Comparison of ENCODE assay signal across 22 cellular contexts in genomic region chr19:1953037-1953436, GRCh38. TPM values are rescaled to one million over a fixed set of nuclear protein-coding genes. Genes with fewer than 3 reads are reported as not detected.
A peak's percentile ranks its signal among the peaks of the same experiment; 100 is the strongest.
DNase-seq lines count a peak whose midpoint lies in the region; ATAC-seq, FAIRE-seq and TF ChIP-seq lines count a peak whose summit lies in the region.
"Had no signal": no experiment of that assay in that cellular context is flagged by ENCODE, and none has a peak within 500 bp of the region (broad histone marks: within the 10 kb centered on the region; RNA-seq: fewer than 3 reads in every experiment).

No MANE protein-coding gene starts in this region.

- H3K4me3 ChIP-seq in BLaER1 = no peak overlapping the region
- no peak overlapping the region for H3K4me3 ChIP-seq in H1 (ENCODE audit: extremely low read depth in 1 of 4, insufficient read depth in 2 of 4, low read depth in 3 of 4, low read length in 4 of 4)
- H3K4me3 ChIP-seq in trophoblast cell (ENCODE audit: low read depth, low read length) = no peak overlapping the region
- H3K4me3 ChIP-seq in mesendoderm (ENCODE audit: low read length) = no peak overlapping the region
- H3K4me3 ChIP-seq: A549 had no signal

- no peak overlapping the region for H3K56ac ChIP-seq in H1 (replicated peaks; ENCODE audit: insufficient read length, low read depth, low read length)
- H3K56ac ChIP-seq in mesendoderm (ENCODE audit: low read length) = no peak overlapping the region

- no peak overlapping the region for H2BK12ac ChIP-seq in H1 (ENCODE audit: low read depth, low read length)
- H2BK12ac ChIP-seq in trophoblast cell (ENCODE audit: low read length) = no peak overlapping the region

- H3K18ac ChIP-seq in H1 (ENCODE audit: extremely low read depth, low read length) = no peak overlapping the region
- H3K18ac ChIP-seq in trophoblast cell (ENCODE audit: low read length) = peak overlapping the region; percentile 44
- H3K18ac ChIP-seq in mesendoderm (ENCODE audit: low read length) = no peak overlapping the region

- TF ChIP-seq RAD21 in H1 (IDR thresholded peaks at IDR 0.05 in 1 of 2, conservative IDR thresholded peaks at IDR 0.05 in 1 of 2; ENCODE audit: low read depth in 2 of 2, low read length in 2 of 2) = no peak

- H3K9me3 ChIP-seq in BLaER1 (peaks cover 42% of the 10 kb centered on the region), H1 (ENCODE audit: insufficient read depth in 2 of 2, low read depth in 1 of 2, low read length in 1 of 2) (no peaks in the 10 kb centered on the region; a peak in 1 of 4 replicates), trophoblast cell (ENCODE audit: insufficient read depth, low read depth, low read length) (peaks cover 2% of the 10 kb centered on the region)
- H3K9me3 ChIP-seq in CD4-positive, alpha-beta T cell (ENCODE audit: control insufficient read depth, low read length) = no peaks in the 10 kb centered on the region
- H3K9me3 ChIP-seq: A549 had no signal

- H2BK120ac ChIP-seq in H1 (replicated peaks; ENCODE audit: low read depth, low read length) (no peak overlapping the region), trophoblast cell (ENCODE audit: insufficient read depth, low read length, poor library complexity) (no peak overlapping the region), mesendoderm (ENCODE audit: low read depth, low read length) (no peak overlapping the region)

- 95% methylated on average over 19 of the region's 19 CpGs; no CpG with 5 or more reads in 1 of the 2 experiments for WGBS in H1 (ENCODE audit: extremely low coverage in 1 of 2, insufficient coverage in 1 of 2, insufficient read length in 1 of 2, insufficient replicate concordance in 2 of 2, low coverage in 1 of 2, low lambda C conversion rate in 2 of 2, missing lambda C conversion rate in 1 of 2), 2 experiments
- no CpG with 5 or more reads among the region's 19 CpGs for WGBS in trophoblast cell (ENCODE audit: extremely low coverage, insufficient coverage, insufficient read length)
- no CpG with 5 or more reads among the region's 19 CpGs for WGBS in mesendoderm (ENCODE audit: extremely low coverage, insufficient coverage, low lambda C conversion rate)

- H4K91ac ChIP-seq in H1 (replicated peaks; ENCODE audit: insufficient read length, low read length) = no peak overlapping the region
- H4K91ac ChIP-seq in trophoblast cell (ENCODE audit: low read depth, low read length) = no peak overlapping the region

- H3K4me3 Mint-ChIP-seq in CD4-positive, alpha-beta T cell = no peak overlapping the region
- H3K4me3 Mint-ChIP-seq: CD14-positive monocyte had no signal

- H3K4me2 ChIP-seq in BLaER1 (peak overlapping the region; percentile 67), H1 (ENCODE audit: insufficient read depth in 1 of 2, low read depth in 2 of 2, low read length in 2 of 2) (no peak overlapping the region), trophoblast cell (ENCODE audit: low read length) (no peak overlapping the region), mesendoderm (ENCODE audit: low read length) (no peak overlapping the region)
- H3K4me2 ChIP-seq: A549 had no signal

- no peak overlapping the region for H3K4ac ChIP-seq in H1 (replicated peaks; ENCODE audit: insufficient read length, low read depth, low read length)
- H3K4ac ChIP-seq in trophoblast cell (ENCODE audit: low read depth, low read length) = peak overlapping the region; percentile 43
- H3K4ac ChIP-seq in mesendoderm (ENCODE audit: low read depth, low read length) = no peak overlapping the region

- H3K14ac ChIP-seq in H1 (ENCODE audit: insufficient read length) (no peak overlapping the region), trophoblast cell (ENCODE audit: low read length) (no peak overlapping the region)

- intact Hi-C loops in CD4-positive, alpha-beta T cell (cut with DNase I, micrococcal nuclease) = no loop called here

- ATAC-seq in CD4-positive, alpha-beta T cell (ENCODE audit: poor library complexity) = no peak
- ATAC-seq: A549 had no signal

- H4K20me1 ChIP-seq in BLaER1 = peaks cover 96% of the 10 kb centered on the region
- H4K20me1 ChIP-seq in H1 (replicated peaks in 1 of 2; ENCODE audit: control insufficient read depth in 1 of 2, insufficient read depth in 2 of 2, low read length in 2 of 2) = peaks cover 51 to 66% of the 10 kb centered on the region in 2 experiments

- H4K5ac ChIP-seq in H1 (ENCODE audit: insufficient read length, low read depth, low read length) = no peak overlapping the region
- no peak overlapping the region for H4K5ac ChIP-seq in mesendoderm (ENCODE audit: low read length)

- no peak for TF ChIP-seq EP300 in H1 (IDR thresholded peaks at IDR 0.05; ENCODE audit: borderline replicate concordance in 1 of 2, low read depth in 2 of 2, low read length in 2 of 2)

- POLR2A ChIA-PET in CD4-positive, alpha-beta T cell (lab: Charles Lee) = no interaction called here
- POLR2A ChIA-PET in H1 (lab: Charles Lee; ENCODE audit: partially characterized antibody) = interaction anchor here (1.1 to 1.3 kb wide), 2 partner anchors 8 to 11 kb away, joined by 3 read pairs; no protein-coding TSS in a partner anchor

- peaks cover 79% of the 10 kb centered on the region for H3K4me1 ChIP-seq in BLaER1
- peaks cover 0 to 14% (median 9%) of the 10 kb centered on the region in 4 experiments; a peak in 5 of 7 replicates for H3K4me1 ChIP-seq in H1 (replicated peaks in 1 of 4; ENCODE audit: control insufficient read depth in 3 of 4, insufficient read depth in 4 of 4, low read length in 3 of 4)
- no peaks in the 10 kb centered on the region for H3K4me1 ChIP-seq in trophoblast cell (ENCODE audit: control insufficient read depth in 1 of 2, insufficient read depth in 2 of 2, low read length in 2 of 2)
- H3K4me1 ChIP-seq in mesendoderm (ENCODE audit: control insufficient read depth, low read depth, low read length) = no peaks in the 10 kb centered on the region
- H3K4me1 ChIP-seq: A549 had no signal

- no peak overlapping the region for H2AFZ ChIP-seq in H1 (ENCODE audit: low read length)
- H2AFZ ChIP-seq in trophoblast cell (ENCODE audit: insufficient read depth, low read length, poor library complexity) = no peak overlapping the region

- no peaks in the 10 kb centered on the region for H3K23me2 ChIP-seq in H1 (ENCODE audit: low read depth, low read length)

- DNase-seq in CD4-positive, alpha-beta T cell = no peak
- no peak for DNase-seq in H1 (ENCODE audit: low read depth in 1 of 2, low spot score in 2 of 2)
- DNase-seq in trophoblast cell = no peak
- DNase-seq in SIG-M5 (lab: John Stamatoyannopoulos, UW) = no peak
- DNase-seq in SKM-1 (lab: John Stamatoyannopoulos, UW; ENCODE audit: unreplicated experiment) = no peak
- no peak for DNase-seq in mesendoderm
- DNase-seq: 8988T; ACHN; Calu3; CD4-positive, alpha-beta memory T cell; COR-L47; DMS53; DMS79 treated with DMSO at 0.1 percent for 48 hours; GF-D8; GOT3; H7; HCEC 1CT had no signal

- no peak for FAIRE-seq in H1 (lab: Jason Lieb, UNC)
- FAIRE-seq: A549, GM12891, GM18507 had no signal

- TF ChIP-seq CTCF in CD4-positive, alpha-beta T cell (IDR thresholded peaks at IDR 0.05) = no peak
- TF ChIP-seq CTCF in H1 (IDR thresholded peaks at IDR 0.05; ENCODE audit: control extremely low read depth in 1 of 3, insufficient read depth in 1 of 3, low read depth in 1 of 3, low read length in 3 of 3) = no peak

- H3K27me3 ChIP-seq in BLaER1 = no peaks in the 10 kb centered on the region
- H3K27me3 ChIP-seq in CD4-positive, alpha-beta T cell (ENCODE audit: control insufficient read depth, insufficient read depth, low read length) = no peaks in the 10 kb centered on the region
- H3K27me3 ChIP-seq in H1 (replicated peaks in 1 of 4; ENCODE audit: control insufficient read depth in 3 of 4, extremely low read depth in 1 of 4, insufficient read depth in 3 of 4, low read length in 3 of 4) = no peaks in the 10 kb centered on the region
- H3K27me3 ChIP-seq in trophoblast cell (ENCODE audit: insufficient read depth, low read length) = no peaks in the 10 kb centered on the region
- H3K27me3 ChIP-seq in mesendoderm (ENCODE audit: insufficient read depth, low read length, poor library complexity) = no peaks in the 10 kb centered on the region

- H3K9ac ChIP-seq in BLaER1 = no peak overlapping the region
- H3K9ac ChIP-seq in H1 (replicated peaks in 1 of 4; ENCODE audit: extremely low read depth in 1 of 4, low read depth in 3 of 4, low read length in 3 of 4) = no peak overlapping the region
- H3K9ac ChIP-seq in trophoblast cell (ENCODE audit: low read length) = no peak overlapping the region
- H3K9ac ChIP-seq in mesendoderm (ENCODE audit: low read length) = no peak overlapping the region

- H3K79me1 ChIP-seq in H1 (ENCODE audit: low read depth, low read length) (peaks cover 34% of the 10 kb centered on the region), trophoblast cell (ENCODE audit: low read length) (no peaks in the 10 kb centered on the region), mesendoderm (ENCODE audit: low read length) (peaks cover 26% of the 10 kb centered on the region)

- no peak overlapping the region for H3K23ac ChIP-seq in H1 (ENCODE audit: insufficient read length)
- H3K23ac ChIP-seq in trophoblast cell (ENCODE audit: low read length) = no peak overlapping the region
- no peak overlapping the region for H3K23ac ChIP-seq in mesendoderm (ENCODE audit: low read length)

- peak overlapping the region; percentile 44 for H3K27ac Mint-ChIP-seq in CD4-positive, alpha-beta T cell

- H3K36me3 Mint-ChIP-seq in CD4-positive, alpha-beta T cell (ENCODE audit: low read depth) = peaks cover 36% of the 10 kb centered on the region

- H3K79me2 ChIP-seq in H1 (ENCODE audit: control insufficient read depth in 1 of 2, insufficient read depth in 2 of 2, low read length in 2 of 2) = peaks cover 42 to 97% of the 10 kb centered on the region in 2 experiments
- peaks cover 16% of the 10 kb centered on the region for H3K79me2 ChIP-seq in trophoblast cell (ENCODE audit: control insufficient read depth, insufficient read depth, low read length, poor library complexity)
- H3K79me2 ChIP-seq in mesendoderm (ENCODE audit: control insufficient read depth, insufficient read depth, low read length) = peaks cover 85% of the 10 kb centered on the region

- TF ChIP-seq POLR2A in H1 (IDR thresholded peaks at IDR 0.05; ENCODE audit: control extremely low read depth in 1 of 2, low read depth in 2 of 2, low read length in 2 of 2) = no peak

- no peaks in the 10 kb centered on the region for H3K27me3 Mint-ChIP-seq in CD4-positive, alpha-beta T cell
- H3K27me3 Mint-ChIP-seq: CD4-positive, alpha-beta memory T cell had no signal

- H4K8ac ChIP-seq in H1 (ENCODE audit: extremely low read depth, insufficient read depth, low read length) (peak overlapping the region; percentile 89), trophoblast cell (ENCODE audit: low read depth, low read length) (no peak overlapping the region), mesendoderm (ENCODE audit: low read depth, low read length) (no peak overlapping the region)

- H2AK5ac ChIP-seq in H1 (ENCODE audit: low read depth, low read length) = no peak overlapping the region
- H2AK5ac ChIP-seq in trophoblast cell (ENCODE audit: low read length) = no peak overlapping the region
- no peak overlapping the region for H2AK5ac ChIP-seq in mesendoderm (ENCODE audit: low read length)

- no peaks in the 10 kb centered on the region for H3K9me3 Mint-ChIP-seq in CD4-positive, alpha-beta T cell
- H3K9me3 Mint-ChIP-seq: CD14-positive monocyte; CD4-positive, alpha-beta memory T cell had no signal

- H2BK15ac ChIP-seq in H1 (ENCODE audit: low read length) = no peak overlapping the region
- no peak overlapping the region for H2BK15ac ChIP-seq in mesendoderm (replicated peaks; ENCODE audit: low read depth)

- peaks cover 17% of the 10 kb centered on the region for H3K4me1 Mint-ChIP-seq in CD4-positive, alpha-beta T cell (ENCODE audit: low read depth)

- H2BK5ac ChIP-seq in H1 (ENCODE audit: low read depth, low read length) = no peak overlapping the region; the same call in 1 of the 2 replicates
- H2BK5ac ChIP-seq in trophoblast cell (ENCODE audit: low read depth, low read length, poor library complexity) = no peak overlapping the region
- H2BK5ac ChIP-seq in mesendoderm (ENCODE audit: low read length) = no peak overlapping the region

- H3K27ac ChIP-seq in BLaER1 = no peak overlapping the region
- H3K27ac ChIP-seq in CD4-positive, alpha-beta T cell (ENCODE audit: low read depth, low read length) = no peak overlapping the region
- H3K27ac ChIP-seq in H1 (ENCODE audit: low read depth, low read length) = no peak overlapping the region
- H3K27ac ChIP-seq in trophoblast cell (ENCODE audit: low read depth, low read length) = no peak overlapping the region
- H3K27ac ChIP-seq in mesendoderm (ENCODE audit: low read depth, low read length) = no peak overlapping the region
- H3K27ac ChIP-seq: A549 had no signal

- CTCF ChIA-PET in CD4-positive, alpha-beta T cell (lab: Charles Lee) = no interaction called here
- CTCF ChIA-PET in H1 (lab: Charles Lee; ENCODE audit: partially characterized antibody) = interaction anchor here (0.7 to 2.1 kb wide), 7 partner anchors 7 to 89 kb away, joined by 3 to 8 read pairs (median 3); no protein-coding TSS in a partner anchor

- H3K36me3 ChIP-seq in BLaER1 = peaks cover 69% of the 10 kb centered on the region
- H3K36me3 ChIP-seq in H1 (ENCODE audit: control insufficient read depth in 2 of 4, insufficient read depth in 4 of 4, low read length in 3 of 4) = no peaks in the 10 kb centered on the region; a peak in 1 of 8 replicates
- peaks cover 38% of the 10 kb centered on the region in 2 experiments for H3K36me3 ChIP-seq in trophoblast cell (ENCODE audit: control insufficient read depth in 1 of 2, insufficient read depth in 2 of 2, low read length in 2 of 2)
- peaks cover 2% of the 10 kb centered on the region for H3K36me3 ChIP-seq in mesendoderm (ENCODE audit: control insufficient read depth, insufficient read depth, low read length)

- no peak overlapping the region for H2BK20ac ChIP-seq in H1 (ENCODE audit: low read length)

- no peak overlapping the region for H4K12ac ChIP-seq in trophoblast cell (ENCODE audit: low read depth, low read length)

RNA-seq across cellular contexts. Expression of gene CSNK1G2, which starts 12.1 kb away (rescaled TPM):
- 100 to 1,000 TPM; 122 to 127 TPM for total RNA-seq in CD4-positive, alpha-beta T cell
- 99.5 and 108 TPM in 2 replicates for total RNA-seq in H1 (2021; fragmentation: NEBNext Ultra II Directional; extraction: Animal tissue kit (Norgen Biotek cat#: 25700))
- 130 and 184 TPM in 2 replicates for polyA plus RNA-seq in H1 (2011; rRNA removed)
- polyA plus RNA-seq in H1 (2011; cell fraction: cytosol; rRNA removed) = 123 TPM
- polyA plus RNA-seq in H1 (2011; cell fraction: nucleus; rRNA removed) = 379 TPM
- 99.6 to 116 TPM (median 105 TPM) in 4 replicates for polyA plus RNA-seq in H1 (2012, experiment 1 of 2)
- 147 TPM for polyA plus RNA-seq in H1 (2012, experiment 2 of 2)
- 141 TPM for polyA plus RNA-seq in H1 (2013, experiment 1 of 2)
- 142 TPM for polyA plus RNA-seq in H1 (2013, experiment 2 of 2)
- polyA minus RNA-seq in H1 (2011; rRNA and poly(A)+ RNA removed) = 46.6 and 71.7 TPM in 2 replicates
- polyA minus RNA-seq in H1 (2011; cell fraction: cytosol; rRNA and poly(A)+ RNA removed) = 61.9 TPM
- polyA minus RNA-seq in H1 (2011; cell fraction: nucleus; rRNA and poly(A)+ RNA removed) = 59.6 TPM
- polyA plus RNA-seq in trophoblast cell (2013) = 92.2 and 93.2 TPM in 2 replicates
- 124 TPM for polyA plus RNA-seq in mesendoderm (2013, experiment 1 of 2)
- polyA plus RNA-seq in mesendoderm (2013, experiment 2 of 2) = 120 TPM

RNA-seq across cellular contexts. Expression of gene ADAT3, which starts 47.8 kb away (rescaled TPM):
- 1 to 10 TPM; 7.9 to 8.2 TPM for total RNA-seq in CD4-positive, alpha-beta T cell
- total RNA-seq in H1 (2021; fragmentation: NEBNext Ultra II Directional; extraction: Animal tissue kit (Norgen Biotek cat#: 25700)) = 10.2 and 10.8 TPM in 2 replicates
- polyA plus RNA-seq in H1 (2011; rRNA removed) = 5.4 and 9.8 TPM in 2 replicates
- 3.8 TPM for polyA plus RNA-seq in H1 (2011; cell fraction: cytosol; rRNA removed)
- 8.3 TPM for polyA plus RNA-seq in H1 (2011; cell fraction: nucleus; rRNA removed)
- 2.4 to 6.3 TPM (median 5.5 TPM) in 4 replicates for polyA plus RNA-seq in H1 (2012, experiment 1 of 2)
- polyA plus RNA-seq in H1 (2012, experiment 2 of 2) = 4.1 TPM
- 7.0 TPM for polyA plus RNA-seq in H1 (2013, experiment 1 of 2)
- 6.6 TPM for polyA plus RNA-seq in H1 (2013, experiment 2 of 2)
- 1.0 TPM in 1 of 2 replicates, not detected in the other for polyA minus RNA-seq in H1 (2011; rRNA and poly(A)+ RNA removed)
- polyA minus RNA-seq in H1 (2011; cell fraction: cytosol; rRNA and poly(A)+ RNA removed) = 7.4 TPM
- polyA minus RNA-seq in H1 (2011; cell fraction: nucleus; rRNA and poly(A)+ RNA removed) = 7.8 TPM
- polyA plus RNA-seq in trophoblast cell (2013) = 10.9 and 12.1 TPM in 2 replicates
- polyA plus RNA-seq in mesendoderm (2013, experiment 1 of 2) = 6.6 TPM
- 6.4 TPM for polyA plus RNA-seq in mesendoderm (2013, experiment 2 of 2)

RNA-seq across cellular contexts. Expression of gene SCAMP4, which starts 47.8 kb away (rescaled TPM):
- 10 to 100 TPM; 12.7 to 15.4 TPM for total RNA-seq in CD4-positive, alpha-beta T cell
- 61.4 and 65.7 TPM in 2 replicates for total RNA-seq in H1 (2021; fragmentation: NEBNext Ultra II Directional; extraction: Animal tissue kit (Norgen Biotek cat#: 25700))
- 17.1 and 39.6 TPM in 2 replicates for polyA plus RNA-seq in H1 (2011; rRNA removed)
- 24.4 TPM for polyA plus RNA-seq in H1 (2011; cell fraction: cytosol; rRNA removed)
- 75.6 TPM for polyA plus RNA-seq in H1 (2011; cell fraction: nucleus; rRNA removed)
- 35.8 to 66.0 TPM (median 58.3 TPM) in 4 replicates for polyA plus RNA-seq in H1 (2012, experiment 1 of 2)
- polyA plus RNA-seq in H1 (2012, experiment 2 of 2) = 37.8 TPM
- 58.4 TPM for polyA plus RNA-seq in H1 (2013, experiment 1 of 2)
- 60.6 TPM for polyA plus RNA-seq in H1 (2013, experiment 2 of 2)
- polyA minus RNA-seq in H1 (2011; rRNA and poly(A)+ RNA removed) = 20.5 TPM in 2 replicates
- polyA minus RNA-seq in H1 (2011; cell fraction: cytosol; rRNA and poly(A)+ RNA removed) = 26.4 TPM
- 39.3 TPM for polyA minus RNA-seq in H1 (2011; cell fraction: nucleus; rRNA and poly(A)+ RNA removed)
- 70.2 and 70.3 TPM in 2 replicates for polyA plus RNA-seq in trophoblast cell (2013)
- 31.5 TPM for polyA plus RNA-seq in mesendoderm (2013, experiment 1 of 2)
- polyA plus RNA-seq in mesendoderm (2013, experiment 2 of 2) = 30.6 TPM
